1 cellular context compared by ENCODE assay signal in genomic region chr9:8783999-8784398, GRCh38.
TF ChIP-seq lines count a peak whose summit lies in the region.

No MANE protein-coding gene starts in this region.

TF ChIP-seq in HEK293, 187 proteins besides CTCF, POLR2A, EP300 and RAD21 (continued from another document and continues in another):
- TF ChIP-seq ZNF521 (tag by site-specific recombination; IDR thresholded peaks at IDR 0.05), result no peak
- no peak for TF ChIP-seq ZNF600 (tag by site-specific recombination; IDR thresholded peaks at IDR 0.05)
- TF ChIP-seq ZFP69B (tag by site-specific recombination; IDR thresholded peaks at IDR 0.05), result no peak
- TF ChIP-seq ZNF561 (tag by site-specific recombination; IDR thresholded peaks at IDR 0.05; ENCODE audit: borderline replicate concordance), result no peak
- TF ChIP-seq, protein P1, sequence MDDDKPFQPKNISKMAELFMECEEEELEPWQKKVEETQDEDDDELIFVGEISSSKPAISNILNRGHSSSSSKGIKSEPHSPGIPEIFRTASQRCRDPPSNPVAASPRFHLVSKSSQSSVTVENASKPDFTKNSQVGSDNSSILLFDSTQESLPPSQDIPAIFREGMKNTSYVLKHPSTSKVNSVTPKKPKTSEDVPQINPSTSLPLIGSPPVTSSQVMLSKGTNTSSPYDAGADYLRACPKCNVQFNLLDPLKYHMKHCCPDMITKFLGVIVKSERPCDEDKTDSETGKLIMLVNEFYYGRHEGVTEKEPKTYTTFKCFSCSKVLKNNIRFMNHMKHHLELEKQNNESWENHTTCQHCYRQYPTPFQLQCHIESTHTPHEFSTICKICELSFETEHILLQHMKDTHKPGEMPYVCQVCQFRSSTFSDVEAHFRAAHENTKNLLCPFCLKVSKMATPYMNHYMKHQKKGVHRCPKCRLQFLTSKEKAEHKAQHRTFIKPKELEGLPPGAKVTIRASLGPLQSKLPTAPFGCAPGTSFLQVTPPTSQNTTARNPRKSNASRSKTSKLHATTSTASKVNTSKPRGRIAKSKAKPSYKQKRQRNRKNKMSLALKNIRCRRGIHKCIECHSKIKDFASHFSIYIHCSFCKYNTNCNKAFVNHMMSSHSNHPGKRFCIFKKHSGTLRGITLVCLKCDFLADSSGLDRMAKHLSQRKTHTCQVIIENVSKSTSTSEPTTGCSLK (tag by site-specific recombination; IDR thresholded peaks at IDR 0.05), result no peak
- no peak for TF ChIP-seq ZBTB17 (tag by site-specific recombination; IDR thresholded peaks at IDR 0.05)
- TF ChIP-seq, protein P2, sequence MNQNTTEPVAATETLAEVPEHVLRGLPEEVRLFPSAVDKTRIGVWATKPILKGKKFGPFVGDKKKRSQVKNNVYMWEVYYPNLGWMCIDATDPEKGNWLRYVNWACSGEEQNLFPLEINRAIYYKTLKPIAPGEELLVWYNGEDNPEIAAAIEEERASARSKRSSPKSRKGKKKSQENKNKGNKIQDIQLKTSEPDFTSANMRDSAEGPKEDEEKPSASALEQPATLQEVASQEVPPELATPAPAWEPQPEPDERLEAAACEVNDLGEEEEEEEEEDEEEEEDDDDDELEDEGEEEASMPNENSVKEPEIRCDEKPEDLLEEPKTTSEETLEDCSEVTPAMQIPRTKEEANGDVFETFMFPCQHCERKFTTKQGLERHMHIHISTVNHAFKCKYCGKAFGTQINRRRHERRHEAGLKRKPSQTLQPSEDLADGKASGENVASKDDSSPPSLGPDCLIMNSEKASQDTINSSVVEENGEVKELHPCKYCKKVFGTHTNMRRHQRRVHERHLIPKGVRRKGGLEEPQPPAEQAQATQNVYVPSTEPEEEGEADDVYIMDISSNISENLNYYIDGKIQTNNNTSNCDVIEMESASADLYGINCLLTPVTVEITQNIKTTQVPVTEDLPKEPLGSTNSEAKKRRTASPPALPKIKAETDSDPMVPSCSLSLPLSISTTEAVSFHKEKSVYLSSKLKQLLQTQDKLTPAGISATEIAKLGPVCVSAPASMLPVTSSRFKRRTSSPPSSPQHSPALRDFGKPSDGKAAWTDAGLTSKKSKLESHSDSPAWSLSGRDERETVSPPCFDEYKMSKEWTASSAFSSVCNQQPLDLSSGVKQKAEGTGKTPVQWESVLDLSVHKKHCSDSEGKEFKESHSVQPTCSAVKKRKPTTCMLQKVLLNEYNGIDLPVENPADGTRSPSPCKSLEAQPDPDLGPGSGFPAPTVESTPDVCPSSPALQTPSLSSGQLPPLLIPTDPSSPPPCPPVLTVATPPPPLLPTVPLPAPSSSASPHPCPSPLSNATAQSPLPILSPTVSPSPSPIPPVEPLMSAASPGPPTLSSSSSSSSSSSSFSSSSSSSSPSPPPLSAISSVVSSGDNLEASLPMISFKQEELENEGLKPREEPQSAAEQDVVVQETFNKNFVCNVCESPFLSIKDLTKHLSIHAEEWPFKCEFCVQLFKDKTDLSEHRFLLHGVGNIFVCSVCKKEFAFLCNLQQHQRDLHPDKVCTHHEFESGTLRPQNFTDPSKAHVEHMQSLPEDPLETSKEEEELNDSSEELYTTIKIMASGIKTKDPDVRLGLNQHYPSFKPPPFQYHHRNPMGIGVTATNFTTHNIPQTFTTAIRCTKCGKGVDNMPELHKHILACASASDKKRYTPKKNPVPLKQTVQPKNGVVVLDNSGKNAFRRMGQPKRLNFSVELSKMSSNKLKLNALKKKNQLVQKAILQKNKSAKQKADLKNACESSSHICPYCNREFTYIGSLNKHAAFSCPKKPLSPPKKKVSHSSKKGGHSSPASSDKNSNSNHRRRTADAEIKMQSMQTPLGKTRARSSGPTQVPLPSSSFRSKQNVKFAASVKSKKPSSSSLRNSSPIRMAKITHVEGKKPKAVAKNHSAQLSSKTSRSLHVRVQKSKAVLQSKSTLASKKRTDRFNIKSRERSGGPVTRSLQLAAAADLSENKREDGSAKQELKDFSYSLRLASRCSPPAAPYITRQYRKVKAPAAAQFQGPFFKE (tag by site-specific recombination; IDR thresholded peaks at IDR 0.05; ENCODE audit: borderline replicate concordance), result no peak
- TF ChIP-seq, protein P3, sequence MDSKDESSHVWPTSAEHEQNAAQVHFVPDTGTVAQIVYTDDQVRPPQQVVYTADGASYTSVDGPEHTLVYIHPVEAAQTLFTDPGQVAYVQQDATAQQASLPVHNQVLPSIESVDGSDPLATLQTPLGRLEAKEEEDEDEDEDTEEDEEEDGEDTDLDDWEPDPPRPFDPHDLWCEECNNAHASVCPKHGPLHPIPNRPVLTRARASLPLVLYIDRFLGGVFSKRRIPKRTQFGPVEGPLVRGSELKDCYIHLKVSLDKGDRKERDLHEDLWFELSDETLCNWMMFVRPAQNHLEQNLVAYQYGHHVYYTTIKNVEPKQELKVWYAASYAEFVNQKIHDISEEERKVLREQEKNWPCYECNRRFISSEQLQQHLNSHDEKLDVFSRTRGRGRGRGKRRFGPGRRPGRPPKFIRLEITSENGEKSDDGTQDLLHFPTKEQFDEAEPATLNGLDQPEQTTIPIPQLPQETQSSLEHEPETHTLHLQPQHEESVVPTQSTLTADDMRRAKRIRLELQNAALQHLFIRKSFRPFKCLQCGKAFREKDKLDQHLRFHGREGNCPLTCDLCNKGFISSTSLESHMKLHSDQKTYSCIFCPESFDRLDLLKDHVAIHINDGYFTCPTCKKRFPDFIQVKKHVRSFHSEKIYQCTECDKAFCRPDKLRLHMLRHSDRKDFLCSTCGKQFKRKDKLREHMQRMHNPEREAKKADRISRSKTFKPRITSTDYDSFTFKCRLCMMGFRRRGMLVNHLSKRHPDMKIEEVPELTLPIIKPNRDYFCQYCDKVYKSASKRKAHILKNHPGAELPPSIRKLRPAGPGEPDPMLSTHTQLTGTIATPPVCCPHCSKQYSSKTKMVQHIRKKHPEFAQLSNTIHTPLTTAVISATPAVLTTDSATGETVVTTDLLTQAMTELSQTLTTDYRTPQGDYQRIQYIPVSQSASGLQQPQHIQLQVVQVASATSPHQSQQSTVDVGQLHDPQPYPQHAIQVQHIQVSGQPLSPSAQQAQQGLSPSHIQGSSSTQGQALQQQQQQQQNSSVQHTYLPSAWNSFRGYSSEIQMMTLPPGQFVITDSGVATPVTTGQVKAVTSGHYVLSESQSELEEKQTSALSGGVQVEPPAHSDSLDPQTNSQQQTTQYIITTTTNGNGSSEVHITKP (tag by site-specific recombination; IDR thresholded peaks at IDR 0.05), result peak; percentile 69
- no peak for TF ChIP-seq GFI1B (tag by site-specific recombination; IDR thresholded peaks at IDR 0.05)
- TF ChIP-seq ZNF19 (tag by site-specific recombination; IDR thresholded peaks at IDR 0.05; ENCODE audit: low read depth), result no peak
- no peak for TF ChIP-seq ZFP41 (tag by site-specific recombination; IDR thresholded peaks at IDR 0.05; ENCODE audit: borderline replicate concordance)
- no peak for TF ChIP-seq ZBTB1 (tag by site-specific recombination; IDR thresholded peaks at IDR 0.05)
- no peak for TF ChIP-seq KLF9 (tag by site-specific recombination; IDR thresholded peaks at IDR 0.05; ENCODE audit: low read depth)
- TF ChIP-seq, protein P4, sequence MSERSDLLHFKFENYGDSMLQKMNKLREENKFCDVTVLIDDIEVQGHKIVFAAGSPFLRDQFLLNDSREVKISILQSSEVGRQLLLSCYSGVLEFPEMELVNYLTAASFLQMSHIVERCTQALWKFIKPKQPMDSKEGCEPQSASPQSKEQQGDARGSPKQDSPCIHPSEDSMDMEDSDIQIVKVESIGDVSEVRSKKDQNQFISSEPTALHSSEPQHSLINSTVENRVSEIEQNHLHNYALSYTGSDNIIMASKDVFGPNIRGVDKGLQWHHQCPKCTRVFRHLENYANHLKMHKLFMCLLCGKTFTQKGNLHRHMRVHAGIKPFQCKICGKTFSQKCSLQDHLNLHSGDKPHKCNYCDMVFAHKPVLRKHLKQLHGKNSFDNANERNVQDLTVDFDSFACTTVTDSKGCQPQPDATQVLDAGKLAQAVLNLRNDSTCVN (tag by site-specific recombination; optimal IDR thresholded peaks at IDR 0.05), result no peak
- TF ChIP-seq ZNF138 (tag by site-specific recombination; IDR thresholded peaks at IDR 0.05; ENCODE audit: borderline replicate concordance), result no peak
- no peak for TF ChIP-seq ZFHX2 (tag by site-specific recombination; conservative IDR thresholded peaks at IDR 0.05)
- TF ChIP-seq, protein P5, sequence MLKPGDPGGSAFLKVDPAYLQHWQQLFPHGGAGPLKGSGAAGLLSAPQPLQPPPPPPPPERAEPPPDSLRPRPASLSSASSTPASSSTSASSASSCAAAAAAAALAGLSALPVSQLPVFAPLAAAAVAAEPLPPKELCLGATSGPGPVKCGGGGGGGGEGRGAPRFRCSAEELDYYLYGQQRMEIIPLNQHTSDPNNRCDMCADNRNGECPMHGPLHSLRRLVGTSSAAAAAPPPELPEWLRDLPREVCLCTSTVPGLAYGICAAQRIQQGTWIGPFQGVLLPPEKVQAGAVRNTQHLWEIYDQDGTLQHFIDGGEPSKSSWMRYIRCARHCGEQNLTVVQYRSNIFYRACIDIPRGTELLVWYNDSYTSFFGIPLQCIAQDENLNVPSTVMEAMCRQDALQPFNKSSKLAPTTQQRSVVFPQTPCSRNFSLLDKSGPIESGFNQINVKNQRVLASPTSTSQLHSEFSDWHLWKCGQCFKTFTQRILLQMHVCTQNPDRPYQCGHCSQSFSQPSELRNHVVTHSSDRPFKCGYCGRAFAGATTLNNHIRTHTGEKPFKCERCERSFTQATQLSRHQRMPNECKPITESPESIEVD (tag by site-specific recombination; IDR thresholded peaks at IDR 0.05), result peak; percentile 98
- peak; percentile 40; the same call in 1 of the 2 replicates for TF ChIP-seq GLI2 (tag by site-specific recombination; IDR thresholded peaks at IDR 0.05; ENCODE audit: borderline replicate concordance, low read depth)
- peak; percentile 71 for TF ChIP-seq FEZF1 (tag by site-specific recombination; IDR thresholded peaks at IDR 0.05)
- TF ChIP-seq SP7 (tag by site-specific recombination; IDR thresholded peaks at IDR 0.05), result no peak
- TF ChIP-seq ZNF610 (tag by site-specific recombination; IDR thresholded peaks at IDR 0.05; ENCODE audit: borderline replicate concordance), result no peak
- TF ChIP-seq MYNN (tag by site-specific recombination; IDR thresholded peaks at IDR 0.05; ENCODE audit: borderline replicate concordance), result no peak
- TF ChIP-seq REPIN1 (tag by site-specific recombination; IDR thresholded peaks at IDR 0.05; ENCODE audit: low read depth), result no peak
- no peak for TF ChIP-seq ZNF530 (tag by site-specific recombination; IDR thresholded peaks at IDR 0.05; ENCODE audit: low read depth)
- TF ChIP-seq ZNF621 (tag by site-specific recombination; IDR thresholded peaks at IDR 0.05), result no peak
- TF ChIP-seq ZNF248 (tag by site-specific recombination; IDR thresholded peaks at IDR 0.05), result no peak
- TF ChIP-seq, protein P6, sequence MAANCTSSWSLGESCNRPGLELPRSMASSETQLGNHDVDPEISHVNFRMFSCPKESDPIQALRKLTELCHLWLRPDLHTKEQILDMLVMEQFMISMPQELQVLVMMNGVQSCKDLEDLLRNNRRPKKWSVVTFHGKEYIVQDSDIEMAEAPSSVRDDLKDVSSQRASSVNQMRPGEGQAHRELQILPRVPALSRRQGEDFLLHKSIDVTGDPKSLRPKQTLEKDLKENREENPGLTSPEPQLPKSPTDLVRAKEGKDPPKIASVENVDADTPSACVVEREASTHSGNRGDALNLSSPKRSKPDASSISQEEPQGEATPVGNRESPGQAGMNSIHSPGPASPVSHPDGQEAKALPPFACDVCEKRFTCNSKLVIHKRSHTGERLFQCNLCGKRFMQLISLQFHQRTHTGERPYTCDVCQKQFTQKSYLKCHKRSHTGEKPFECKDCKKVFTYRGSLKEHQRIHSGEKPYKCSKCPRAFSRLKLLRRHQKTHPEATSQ (tag by site-specific recombination; IDR thresholded peaks at IDR 0.05), result no peak
- TF ChIP-seq BCL11A (tag by site-specific recombination; IDR thresholded peaks at IDR 0.05; ENCODE audit: low read depth), result no peak
- no peak for TF ChIP-seq ZNF121 (tag by site-specific recombination; IDR thresholded peaks at IDR 0.05)
- no peak for TF ChIP-seq AEBP2 (tag by site-specific recombination; IDR thresholded peaks at IDR 0.05; ENCODE audit: borderline replicate concordance)
- no peak for TF ChIP-seq ZNF324 (tag by site-specific recombination; IDR thresholded peaks at IDR 0.05)
- TF ChIP-seq ZNF24 (tag by site-specific recombination; IDR thresholded peaks at IDR 0.05), result no peak
- TF ChIP-seq ZNF558 (tag by site-specific recombination; IDR thresholded peaks at IDR 0.05), result no peak
- no peak for TF ChIP-seq ZNF76 (tag by site-specific recombination; IDR thresholded peaks at IDR 0.05; ENCODE audit: borderline replicate concordance, low read depth)
- no peak for TF ChIP-seq ZNF184 (tag by site-specific recombination; IDR thresholded peaks at IDR 0.05)
- TF ChIP-seq MZF1 (tag by site-specific recombination; IDR thresholded peaks at IDR 0.05; ENCODE audit: borderline replicate concordance), result peak; percentile 28; the same call in 1 of the 2 replicates
- TF ChIP-seq PRDM4 (tag by site-specific recombination; IDR thresholded peaks at IDR 0.05), result 0 out of 2 replicates have a peak, but pooled peaks have one; percentile 13
- TF ChIP-seq ZNF132 (tag by site-specific recombination; IDR thresholded peaks at IDR 0.05; ENCODE audit: borderline replicate concordance), result no peak
- no peak for TF ChIP-seq ZNF404 (tag by site-specific recombination; IDR thresholded peaks at IDR 0.05)
- TF ChIP-seq ZNF274 (IDR thresholded peaks at IDR 0.05; ENCODE audit: low read length), result no peak
- no peak for TF ChIP-seq ZNF274 (tag by site-specific recombination; IDR thresholded peaks at IDR 0.05; ENCODE audit: borderline replicate concordance)
- TF ChIP-seq ZNF354C (tag by site-specific recombination; IDR thresholded peaks at IDR 0.05; ENCODE audit: borderline replicate concordance, low read depth), result no peak
